Comparison of ENCODE assay signal across 1 cellular context in the genomic region with DNA sequence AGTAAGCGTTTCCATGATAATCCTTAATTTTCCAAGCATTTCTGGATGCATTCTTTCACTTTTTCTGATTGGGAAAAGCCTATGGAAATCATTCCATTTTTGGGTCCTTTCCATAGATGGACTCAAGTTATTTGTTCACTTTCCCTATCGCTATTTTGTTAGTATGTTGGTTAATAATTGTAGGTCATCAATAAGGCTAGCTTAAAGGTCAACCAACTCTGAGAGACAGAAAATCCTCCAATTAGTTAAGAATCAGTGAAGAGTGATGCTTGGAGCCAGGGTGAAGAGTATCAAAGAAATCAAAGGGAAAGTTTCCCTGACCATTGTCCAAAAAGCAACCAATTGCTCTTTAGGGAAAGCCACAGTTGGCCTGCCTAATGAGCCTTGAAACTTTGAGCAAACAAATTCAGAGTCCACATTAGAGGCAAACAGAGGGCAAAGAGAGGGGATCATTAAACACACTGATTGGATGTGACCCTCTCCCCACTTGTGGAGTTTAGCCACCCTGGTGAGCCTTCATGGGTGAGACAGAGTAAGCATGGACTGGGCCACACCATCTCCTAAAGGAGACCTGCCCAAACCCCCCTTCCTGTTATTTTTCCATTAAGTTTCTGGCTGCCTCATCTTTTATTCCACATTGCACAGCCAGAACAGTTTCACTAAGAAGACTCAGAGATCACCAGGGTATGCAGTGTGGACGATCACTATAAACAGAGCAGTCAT.
TF ChIP-seq lines count a peak whose summit lies in the region.

No MANE protein-coding gene starts in this region.

TF ChIP-seq in HepG2, 621 proteins besides CTCF, POLR2A, EP300 and RAD21 (continued from another document and continues in another):
- no peak for TF ChIP-seq CEBPZ (IDR thresholded peaks at IDR 0.05; ENCODE audit: low read length)
- TF ChIP-seq, protein P1, sequence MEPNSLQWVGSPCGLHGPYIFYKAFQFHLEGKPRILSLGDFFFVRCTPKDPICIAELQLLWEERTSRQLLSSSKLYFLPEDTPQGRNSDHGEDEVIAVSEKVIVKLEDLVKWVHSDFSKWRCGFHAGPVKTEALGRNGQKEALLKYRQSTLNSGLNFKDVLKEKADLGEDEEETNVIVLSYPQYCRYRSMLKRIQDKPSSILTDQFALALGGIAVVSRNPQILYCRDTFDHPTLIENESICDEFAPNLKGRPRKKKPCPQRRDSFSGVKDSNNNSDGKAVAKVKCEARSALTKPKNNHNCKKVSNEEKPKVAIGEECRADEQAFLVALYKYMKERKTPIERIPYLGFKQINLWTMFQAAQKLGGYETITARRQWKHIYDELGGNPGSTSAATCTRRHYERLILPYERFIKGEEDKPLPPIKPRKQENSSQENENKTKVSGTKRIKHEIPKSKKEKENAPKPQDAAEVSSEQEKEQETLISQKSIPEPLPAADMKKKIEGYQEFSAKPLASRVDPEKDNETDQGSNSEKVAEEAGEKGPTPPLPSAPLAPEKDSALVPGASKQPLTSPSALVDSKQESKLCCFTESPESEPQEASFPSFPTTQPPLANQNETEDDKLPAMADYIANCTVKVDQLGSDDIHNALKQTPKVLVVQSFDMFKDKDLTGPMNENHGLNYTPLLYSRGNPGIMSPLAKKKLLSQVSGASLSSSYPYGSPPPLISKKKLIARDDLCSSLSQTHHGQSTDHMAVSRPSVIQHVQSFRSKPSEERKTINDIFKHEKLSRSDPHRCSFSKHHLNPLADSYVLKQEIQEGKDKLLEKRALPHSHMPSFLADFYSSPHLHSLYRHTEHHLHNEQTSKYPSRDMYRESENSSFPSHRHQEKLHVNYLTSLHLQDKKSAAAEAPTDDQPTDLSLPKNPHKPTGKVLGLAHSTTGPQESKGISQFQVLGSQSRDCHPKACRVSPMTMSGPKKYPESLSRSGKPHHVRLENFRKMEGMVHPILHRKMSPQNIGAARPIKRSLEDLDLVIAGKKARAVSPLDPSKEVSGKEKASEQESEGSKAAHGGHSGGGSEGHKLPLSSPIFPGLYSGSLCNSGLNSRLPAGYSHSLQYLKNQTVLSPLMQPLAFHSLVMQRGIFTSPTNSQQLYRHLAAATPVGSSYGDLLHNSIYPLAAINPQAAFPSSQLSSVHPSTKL (CRISPR knock-in tag; IDR thresholded peaks at IDR 0.05), result peak; percentile 89
- no peak; the same call in 1 of the 2 replicates for TF ChIP-seq SIX1 (CRISPR knock-in tag; IDR thresholded peaks at IDR 0.05; ENCODE audit: borderline replicate concordance)
- peak; percentile 66 for TF ChIP-seq SOX13 (IDR thresholded peaks at IDR 0.05)
- TF ChIP-seq SOX13 (CRISPR knock-in tag; conservative IDR thresholded peaks at IDR 0.05 in 1 of 2, IDR thresholded peaks at IDR 0.05 in 1 of 2), result peak in 1 of 2 experiments; percentile 90; a peak in 2 of 4 replicates
- no peak for TF ChIP-seq ZNF367 (CRISPR knock-in tag; IDR thresholded peaks at IDR 0.05; ENCODE audit: borderline replicate concordance)
- no peak for TF ChIP-seq MZF1 (CRISPR knock-in tag; IDR thresholded peaks at IDR 0.05; ENCODE audit: borderline replicate concordance)
- TF ChIP-seq ZNF766 (CRISPR knock-in tag; IDR thresholded peaks at IDR 0.05; ENCODE audit: borderline replicate concordance), result no peak
- TF ChIP-seq ZNF788 (CRISPR knock-in tag; IDR thresholded peaks at IDR 0.05; ENCODE audit: borderline replicate concordance), result no peak; the same call in 1 of the 2 replicates
- 0 out of 2 replicates have a peak, but pooled peaks have one; percentile 43 for TF ChIP-seq NR2C2 (CRISPR knock-in tag; IDR thresholded peaks at IDR 0.05; ENCODE audit: borderline replicate concordance)
- TF ChIP-seq, protein P2, sequence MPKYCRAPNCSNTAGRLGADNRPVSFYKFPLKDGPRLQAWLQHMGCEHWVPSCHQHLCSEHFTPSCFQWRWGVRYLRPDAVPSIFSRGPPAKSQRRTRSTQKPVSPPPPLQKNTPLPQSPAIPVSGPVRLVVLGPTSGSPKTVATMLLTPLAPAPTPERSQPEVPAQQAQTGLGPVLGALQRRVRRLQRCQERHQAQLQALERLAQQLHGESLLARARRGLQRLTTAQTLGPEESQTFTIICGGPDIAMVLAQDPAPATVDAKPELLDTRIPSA (CRISPR knock-in tag; IDR thresholded peaks at IDR 0.05; ENCODE audit: borderline replicate concordance), result no peak
- peak; percentile 36; the same call in 1 of the 2 replicates for TF ChIP-seq ZFY (CRISPR knock-in tag; IDR thresholded peaks at IDR 0.05)
- TF ChIP-seq ZNF362 (CRISPR knock-in tag; IDR thresholded peaks at IDR 0.05; ENCODE audit: borderline replicate concordance), result peak; percentile 26; the same call in 1 of the 2 replicates
- TF ChIP-seq ZNF674 (CRISPR knock-in tag; IDR thresholded peaks at IDR 0.05; ENCODE audit: low read depth), result no peak
- no peak for TF ChIP-seq MTF1 (CRISPR knock-in tag; IDR thresholded peaks at IDR 0.05)
- no peak for TF ChIP-seq ZNF382 (CRISPR knock-in tag; IDR thresholded peaks at IDR 0.05; ENCODE audit: borderline replicate concordance)
- TF ChIP-seq CREM (IDR thresholded peaks at IDR 0.05), result peak; percentile 85
- no peak for TF ChIP-seq CREM (CRISPR knock-in tag; IDR thresholded peaks at IDR 0.05)
- 0 out of 2 replicates have a peak, but pooled peaks have one; percentile 31 for TF ChIP-seq ZNF580 (CRISPR knock-in tag; IDR thresholded peaks at IDR 0.05; ENCODE audit: borderline replicate concordance, low read depth)
- no peak for TF ChIP-seq NFE2L1 (CRISPR knock-in tag; IDR thresholded peaks at IDR 0.05; ENCODE audit: borderline replicate concordance)
- TF ChIP-seq, protein P3, sequence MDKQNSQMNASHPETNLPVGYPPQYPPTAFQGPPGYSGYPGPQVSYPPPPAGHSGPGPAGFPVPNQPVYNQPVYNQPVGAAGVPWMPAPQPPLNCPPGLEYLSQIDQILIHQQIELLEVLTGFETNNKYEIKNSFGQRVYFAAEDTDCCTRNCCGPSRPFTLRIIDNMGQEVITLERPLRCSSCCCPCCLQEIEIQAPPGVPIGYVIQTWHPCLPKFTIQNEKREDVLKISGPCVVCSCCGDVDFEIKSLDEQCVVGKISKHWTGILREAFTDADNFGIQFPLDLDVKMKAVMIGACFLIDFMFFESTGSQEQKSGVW (CRISPR knock-in tag; IDR thresholded peaks at IDR 0.05; ENCODE audit: borderline replicate concordance), result no peak
- TF ChIP-seq ZNF501 (CRISPR knock-in tag; IDR thresholded peaks at IDR 0.05), result peak; percentile 70; the same call in 1 of the 2 replicates
- TF ChIP-seq ZSCAN29 (CRISPR knock-in tag; conservative IDR thresholded peaks at IDR 0.05), result no peak
- no peak for TF ChIP-seq NFKB2 (CRISPR knock-in tag; IDR thresholded peaks at IDR 0.05; ENCODE audit: borderline replicate concordance)
- TF ChIP-seq ZNF770 (CRISPR knock-in tag; IDR thresholded peaks at IDR 0.05), result no peak
- TF ChIP-seq ZNF713 (CRISPR knock-in tag; IDR thresholded peaks at IDR 0.05), result no peak
- TF ChIP-seq HNRNPH1 (optimal IDR thresholded peaks at IDR 0.05; ENCODE audit: low read depth, low read length), result no peak
- TF ChIP-seq, protein P4, sequence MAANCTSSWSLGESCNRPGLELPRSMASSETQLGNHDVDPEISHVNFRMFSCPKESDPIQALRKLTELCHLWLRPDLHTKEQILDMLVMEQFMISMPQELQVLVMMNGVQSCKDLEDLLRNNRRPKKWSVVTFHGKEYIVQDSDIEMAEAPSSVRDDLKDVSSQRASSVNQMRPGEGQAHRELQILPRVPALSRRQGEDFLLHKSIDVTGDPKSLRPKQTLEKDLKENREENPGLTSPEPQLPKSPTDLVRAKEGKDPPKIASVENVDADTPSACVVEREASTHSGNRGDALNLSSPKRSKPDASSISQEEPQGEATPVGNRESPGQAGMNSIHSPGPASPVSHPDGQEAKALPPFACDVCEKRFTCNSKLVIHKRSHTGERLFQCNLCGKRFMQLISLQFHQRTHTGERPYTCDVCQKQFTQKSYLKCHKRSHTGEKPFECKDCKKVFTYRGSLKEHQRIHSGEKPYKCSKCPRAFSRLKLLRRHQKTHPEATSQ (CRISPR knock-in tag; IDR thresholded peaks at IDR 0.05; ENCODE audit: borderline replicate concordance), result no peak
- peak; percentile 81 for TF ChIP-seq RXRB (CRISPR knock-in tag; IDR thresholded peaks at IDR 0.05; ENCODE audit: borderline replicate concordance)
- TF ChIP-seq, protein P5, sequence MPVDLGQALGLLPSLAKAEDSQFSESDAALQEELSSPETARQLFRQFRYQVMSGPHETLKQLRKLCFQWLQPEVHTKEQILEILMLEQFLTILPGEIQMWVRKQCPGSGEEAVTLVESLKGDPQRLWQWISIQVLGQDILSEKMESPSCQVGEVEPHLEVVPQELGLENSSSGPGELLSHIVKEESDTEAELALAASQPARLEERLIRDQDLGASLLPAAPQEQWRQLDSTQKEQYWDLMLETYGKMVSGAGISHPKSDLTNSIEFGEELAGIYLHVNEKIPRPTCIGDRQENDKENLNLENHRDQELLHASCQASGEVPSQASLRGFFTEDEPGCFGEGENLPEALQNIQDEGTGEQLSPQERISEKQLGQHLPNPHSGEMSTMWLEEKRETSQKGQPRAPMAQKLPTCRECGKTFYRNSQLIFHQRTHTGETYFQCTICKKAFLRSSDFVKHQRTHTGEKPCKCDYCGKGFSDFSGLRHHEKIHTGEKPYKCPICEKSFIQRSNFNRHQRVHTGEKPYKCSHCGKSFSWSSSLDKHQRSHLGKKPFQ (CRISPR knock-in tag; IDR thresholded peaks at IDR 0.05; ENCODE audit: insufficient replicate concordance), result no peak
- TF ChIP-seq HNRNPUL1 (IDR thresholded peaks at IDR 0.05; ENCODE audit: low read depth, low read length), result 0 out of 2 replicates have a peak, but pooled peaks have one; percentile 28
- no peak for TF ChIP-seq ATRX (CRISPR knock-in tag; IDR thresholded peaks at IDR 0.05; ENCODE audit: borderline replicate concordance)
- no peak for TF ChIP-seq PAWR (CRISPR knock-in tag; IDR thresholded peaks at IDR 0.05; ENCODE audit: borderline replicate concordance)
- TF ChIP-seq HMG20B (CRISPR knock-in tag; conservative IDR thresholded peaks at IDR 0.05), result peak; percentile 73
- TF ChIP-seq, protein P6, sequence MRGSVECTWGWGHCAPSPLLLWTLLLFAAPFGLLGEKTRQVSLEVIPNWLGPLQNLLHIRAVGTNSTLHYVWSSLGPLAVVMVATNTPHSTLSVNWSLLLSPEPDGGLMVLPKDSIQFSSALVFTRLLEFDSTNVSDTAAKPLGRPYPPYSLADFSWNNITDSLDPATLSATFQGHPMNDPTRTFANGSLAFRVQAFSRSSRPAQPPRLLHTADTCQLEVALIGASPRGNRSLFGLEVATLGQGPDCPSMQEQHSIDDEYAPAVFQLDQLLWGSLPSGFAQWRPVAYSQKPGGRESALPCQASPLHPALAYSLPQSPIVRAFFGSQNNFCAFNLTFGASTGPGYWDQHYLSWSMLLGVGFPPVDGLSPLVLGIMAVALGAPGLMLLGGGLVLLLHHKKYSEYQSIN (CRISPR knock-in tag; IDR thresholded peaks at IDR 0.05; ENCODE audit: borderline replicate concordance), result no peak
- TF ChIP-seq ZFP36L2 (CRISPR knock-in tag; IDR thresholded peaks at IDR 0.05), result no peak
- peak; percentile 6; the same call in 1 of the 2 replicates for TF ChIP-seq TSC22D2 (CRISPR knock-in tag; IDR thresholded peaks at IDR 0.05; ENCODE audit: borderline replicate concordance)
- TF ChIP-seq, protein P7, sequence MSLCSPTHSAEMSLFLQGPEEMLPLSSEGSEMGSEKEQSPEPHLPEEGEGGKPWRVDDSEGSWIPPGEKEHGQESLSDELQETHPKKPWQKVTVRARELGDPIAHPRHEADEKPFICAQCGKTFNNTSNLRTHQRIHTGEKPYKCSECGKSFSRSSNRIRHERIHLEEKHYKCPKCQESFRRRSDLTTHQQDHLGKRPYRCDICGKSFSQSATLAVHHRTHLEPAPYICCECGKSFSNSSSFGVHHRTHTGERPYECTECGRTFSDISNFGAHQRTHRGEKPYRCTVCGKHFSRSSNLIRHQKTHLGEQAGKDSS (CRISPR knock-in tag; IDR thresholded peaks at IDR 0.05; ENCODE audit: borderline replicate concordance, low read depth), result peak; percentile 54; the same call in 1 of the 2 replicates
- TF ChIP-seq REPIN1 (CRISPR knock-in tag; IDR thresholded peaks at IDR 0.05; ENCODE audit: borderline replicate concordance, low read depth), result peak; percentile 83
